ENCODE assay signal across 8 cellular contexts in genomic region chr6:108115598-108116058, GRCh38. TPM values are rescaled to one million over a fixed set of nuclear protein-coding genes. Genes with fewer than 3 reads are reported as not detected.
A peak's percentile ranks its signal among the peaks of the same experiment; 100 is the strongest.
DNase-seq lines count a peak whose midpoint lies in the region; ATAC-seq, FAIRE-seq and TF ChIP-seq lines count a peak whose summit lies in the region.

No MANE protein-coding gene starts in this region.

- peak in 1 of 3 experiments; percentile 17 for TF ChIP-seq CTCF in ascending aorta (IDR thresholded peaks at IDR 0.05)
- TF ChIP-seq CTCF in kidney (IDR thresholded peaks at IDR 0.05; ENCODE audit: borderline replicate concordance, extremely low read depth, insufficient read depth) = no peak
- peak in 1 of 2 donors; percentile 28 for TF ChIP-seq CTCF in suprapubic skin (IDR thresholded peaks at IDR 0.05)

- H3K9ac ChIP-seq in kidney (ENCODE audit: low read length in 2 of 2) = no peak overlapping the region

- peaks cover 7% of the 10 kb centered on the region for H3K27me3 ChIP-seq in ascending aorta
- H3K27me3 ChIP-seq in suprapubic skin = peaks cover 86% of the 10 kb centered on the region

- H3K9me3 ChIP-seq in ascending aorta = no peaks in the 10 kb centered on the region
- no peaks in the 10 kb centered on the region for H3K9me3 ChIP-seq in kidney (ENCODE audit: control insufficient read depth in 1 of 2, low read length in 2 of 2)
- no peaks in the 10 kb centered on the region for H3K9me3 ChIP-seq in suprapubic skin

- H3K27me3 Mint-ChIP-seq in activated T-cell treated with anti-CD3 and anti-CD28 coated beads, Interleukin-2, amount 50 U/mL, for 24 hours = peaks cover 91% of the 10 kb centered on the region

- peak; percentile 42 for DNase-seq in activated T-cell treated with anti-CD3 and anti-CD28 coated beads, Interleukin-2, amount 50 U/mL, for 24 hours
- DNase-seq in activated T-cell treated with anti-CD3 and anti-CD28 coated beads, Interleukin-2, amount 50 U/mL, for 1 hour = no peak
- DNase-seq in NCI-H1092 treated with DMSO at 0.1 percent for 48 hours (lab: John Stamatoyannopoulos, UW) = peak; percentile 6
- no peak for DNase-seq in ascending aorta (ENCODE audit: low spot score in 2 of 2)
- DNase-seq in kidney = peak; percentile 69
- DNase-seq in suprapubic skin (ENCODE audit: low spot score in 2 of 2) = no peak

- H3K4me1 ChIP-seq in ascending aorta (peaks cover 4 to 21% of the 10 kb centered on the region in 2 donors), kidney (ENCODE audit: control insufficient read depth in 1 of 2, insufficient read depth in 1 of 2, low read depth in 1 of 2, low read length in 2 of 2) (peaks cover 16 to 36% of the 10 kb centered on the region in 2 donors), suprapubic skin (peaks cover 62% of the 10 kb centered on the region)

- no peak for TF ChIP-seq EP300 in suprapubic skin (IDR thresholded peaks at IDR 0.05)

- intact Hi-C loops in ascending aorta (cut with DNase I) (loop anchor here (5.0 to 10.0 kb wide), 3 partner anchors 42 to 369 kb away; partner anchors contain the start of gene SNX3), kidney (cut with DNase I) (loop anchor here (10.0 kb wide), 2 partner anchors 379 to 409 kb away; no protein-coding TSS in a partner anchor)

- ATAC-seq in HG03460 (IDR thresholded peaks at IDR 0.05; ENCODE audit: unreplicated experiment) (no peak), GM19035 (IDR thresholded peaks at IDR 0.05; ENCODE audit: unreplicated experiment) (no peak)

- H3K4me3 ChIP-seq in ascending aorta (peak overlapping the region; percentile 52 to 61), kidney (ENCODE audit: low read length in 2 of 2) (peak overlapping the region; percentile 49 to 53), suprapubic skin (peak overlapping the region; percentile 48)

- peak overlapping the region; percentile 74 for H3K4me3 Mint-ChIP-seq in activated T-cell treated with anti-CD3 and anti-CD28 coated beads, Interleukin-2, amount 50 U/mL, for 24 hours

- TF ChIP-seq POLR2A in suprapubic skin (IDR thresholded peaks at IDR 0.05) = no peak

- no peak overlapping the region for H3K27ac ChIP-seq in ascending aorta
- H3K27ac ChIP-seq in kidney (ENCODE audit: low read depth in 2 of 2, low read length in 2 of 2) = no peak overlapping the region
- H3K27ac ChIP-seq in suprapubic skin = no peak overlapping the region

- peaks cover 56% of the 10 kb centered on the region for H3K4me1 Mint-ChIP-seq in activated T-cell treated with anti-CD3 and anti-CD28 coated beads, Interleukin-2, amount 50 U/mL, for 24 hours (ENCODE audit: low read depth)

- no peaks in the 10 kb centered on the region for H3K36me3 Mint-ChIP-seq in activated T-cell treated with anti-CD3 and anti-CD28 coated beads, Interleukin-2, amount 50 U/mL, for 24 hours (ENCODE audit: low read depth)

- H3K36me3 ChIP-seq in ascending aorta (no peaks in the 10 kb centered on the region), kidney (ENCODE audit: control insufficient read depth in 1 of 2, insufficient read depth in 2 of 2, low read length in 2 of 2) (no peaks in the 10 kb centered on the region), suprapubic skin (no peaks in the 10 kb centered on the region)

- H3K27ac Mint-ChIP-seq in activated T-cell treated with anti-CD3 and anti-CD28 coated beads, Interleukin-2, amount 50 U/mL, for 24 hours = no peak overlapping the region

- WGBS in suprapubic skin = 20% methylated on average over 16 of the region's 20 CpGs

- FAIRE-seq in kidney (lab: Jason Lieb, UNC) = no peak

- no peaks in the 10 kb centered on the region for H3K9me3 Mint-ChIP-seq in activated T-cell treated with anti-CD3 and anti-CD28 coated beads, Interleukin-2, amount 50 U/mL, for 24 hours

RNA-seq across cellular contexts. Expression of gene OSTM1, which starts 41.1 kb away (rescaled TPM):
- 78.7 TPM for total RNA-seq in ascending aorta
- 34.5 TPM for total RNA-seq in kidney
- polyA plus RNA-seq in kidney (ENCODE audit: insufficient read depth, low read depth, low replicate concordance) = 19.8 TPM
- 10 to 100 TPM; 26.9 to 44.5 (median 38.2) TPM for total RNA-seq in suprapubic skin

RNA-seq across cellular contexts. Expression of gene NR2E1, which starts 50.2 kb away (rescaled TPM):
- not detected for total RNA-seq in ascending aorta
- total RNA-seq in kidney = not detected
- polyA plus RNA-seq in kidney (ENCODE audit: insufficient read depth, low read depth, low replicate concordance) = not detected
- under 1 TPM in 1 of 4 donors, not detected in 3; 0.38 TPM for total RNA-seq in suprapubic skin

Comparison
In these comparisons a context has a peak if more than half of its experiments do, and no peak if none do; other contexts are left out.
1. DNase-seq: peak in activated T-cell treated with anti-CD3 and anti-CD28 coated beads, Interleukin-2, amount 50 U/mL, for 24 hours (single experiment), NCI-H1092 treated with DMSO at 0.1 percent for 48 hours (single experiment) and kidney (single experiment); none in activated T-cell treated with anti-CD3 and anti-CD28 coated beads, Interleukin-2, amount 50 U/mL, for 1 hour (single experiment), ascending aorta (0 of 2) and suprapubic skin (0 of 2).
2. Peak in every context shown above with its lines, with median percentiles within 50 percentile points of each other: H3K4me3 ChIP-seq.